Comparison of ENCODE assay signal across 8 cellular contexts in the genomic region with DNA sequence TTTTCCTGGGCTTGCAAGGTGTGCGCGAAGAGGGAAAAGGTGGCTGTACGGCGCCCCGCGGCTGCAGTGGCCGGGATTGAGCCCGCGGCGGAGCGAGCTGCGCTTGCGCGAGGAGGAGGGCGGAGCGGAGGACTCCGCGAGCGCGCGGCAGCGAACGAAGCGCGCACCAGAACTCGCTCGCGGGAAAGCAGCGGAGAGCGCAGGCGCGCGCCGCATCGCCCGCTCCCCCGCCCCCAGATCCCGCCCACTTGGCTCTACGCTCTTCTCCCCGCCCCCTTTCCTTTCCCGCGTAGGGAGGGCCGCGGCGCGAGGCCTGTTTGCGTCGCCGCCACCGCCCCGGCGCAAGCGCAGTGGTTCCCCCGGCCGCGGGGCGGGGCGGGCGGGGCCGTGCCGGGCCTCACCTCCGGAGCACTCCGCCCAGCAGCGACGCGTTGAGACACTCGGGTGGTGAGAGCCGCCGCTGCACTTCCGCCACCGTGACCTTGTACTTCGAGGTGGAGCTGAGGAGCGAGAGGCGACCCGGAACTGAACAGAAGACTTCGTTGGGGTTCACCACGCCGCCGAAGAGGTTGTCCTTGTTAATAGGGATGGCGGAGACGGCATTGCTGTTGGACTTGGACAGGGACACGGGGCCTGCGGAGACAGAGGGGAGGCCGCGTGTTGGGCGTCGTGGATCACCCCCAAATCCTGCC. TPM values are rescaled to one million over a fixed set of nuclear protein-coding genes. Genes with fewer than 3 reads are reported as not detected.
DNase-seq lines count a peak whose midpoint lies in the region; ATAC-seq, FAIRE-seq and TF ChIP-seq lines count a peak whose summit lies in the region.

No MANE protein-coding gene starts in this region.

- TF ChIP-seq CTCF in vagina (IDR thresholded peaks at IDR 0.05), result peak in 1 of 3 experiments; percentile 32

- peak overlapping the region; percentile 93 for H3K4me3 ChIP-seq in adipocyte (ENCODE audit: low read length)
- peak overlapping the region; percentile 48 to 52 for H3K4me3 ChIP-seq in vagina

- H3K4me1 ChIP-seq in adipocyte (ENCODE audit: control insufficient read depth, insufficient read depth, low read length), result peaks cover 8% of the 10 kb centered on the region
- peaks cover 21% of the 10 kb centered on the region for H3K4me1 ChIP-seq in vagina

- peak overlapping the region; percentile 90 for H3K27ac ChIP-seq in vagina

- intact Hi-C loops in left cardiac atrium (cut with DNase I), result no loop called here
- intact Hi-C loops in vagina (cut with DNase I), result no loop called here

- ATAC-seq in HG02678 (IDR thresholded peaks at IDR 0.05; ENCODE audit: unreplicated experiment) (peak; percentile 93), left cardiac atrium (peak; percentile 97 to 98)

- H3K9ac ChIP-seq in adipocyte (ENCODE audit: low read length), result peak overlapping the region; percentile 81

- H3K27me3 ChIP-seq in adipocyte (replicated peaks; ENCODE audit: control insufficient read depth, insufficient read depth, low read length) (peaks cover 56% of the 10 kb centered on the region), vagina (no peaks in the 10 kb centered on the region)

- peak; percentile 100 for FAIRE-seq in GM12891 (lab: Jason Lieb, UNC)

- TF ChIP-seq POLR2A in GM12891 (IDR thresholded peaks at IDR 0.05; ENCODE audit: low read depth, low read length), result peak; percentile 67; the same call in 1 of the 2 replicates
- no peak for TF ChIP-seq POLR2A in vagina (IDR thresholded peaks at IDR 0.05)

- H3K36me3 ChIP-seq in adipocyte (ENCODE audit: control insufficient read depth, insufficient read depth, low read length, severe bottlenecking), result no peaks in the 10 kb centered on the region
- H3K36me3 ChIP-seq in vagina, result no peaks in the 10 kb centered on the region

- no peaks in the 10 kb centered on the region for H3K9me3 ChIP-seq in adipocyte (ENCODE audit: control insufficient read depth, low read length)
- no peaks in the 10 kb centered on the region for H3K9me3 ChIP-seq in vagina

- DNase-seq in GM12891 (ENCODE audit: insufficient read length, low spot score) (peak; percentile 93), NCI-H128 (lab: John Stamatoyannopoulos, UW; ENCODE audit: unreplicated experiment) (peak; percentile 95), SW 1271 (lab: John Stamatoyannopoulos, UW) (peak; percentile 98 to 99), adipocyte (ENCODE audit: low read depth) (peak; percentile 99), left cardiac atrium (peak; percentile 89), putamen (ENCODE audit: low spot score) (peak; percentile 86), vagina (ENCODE audit: extremely low spot score in 2 of 2) (peak; percentile 92 to 96)

TF ChIP-seq in GM12891, 5 proteins besides CTCF, POLR2A, EP300 and RAD21:
- no peak for TF ChIP-seq PAX5 (IDR thresholded peaks at IDR 0.05; ENCODE audit: insufficient read depth, low read length, severe bottlenecking)
- peak; percentile 44 for TF ChIP-seq SPI1 (IDR thresholded peaks at IDR 0.05; ENCODE audit: low read depth, low read length)
- peak; percentile 71 for TF ChIP-seq TAF1 (IDR thresholded peaks at IDR 0.05; ENCODE audit: low read depth, low read length)
- TF ChIP-seq POU2F2 (IDR thresholded peaks at IDR 0.05; ENCODE audit: low read depth, low read length), result no peak
- peak; percentile 73 for TF ChIP-seq POLR2AphosphoS5 (IDR thresholded peaks at IDR 0.05; ENCODE audit: low read depth, low read length)
TF ChIP-seq in GM12891: peak in this region for 3.

RNA-seq across cellular contexts. Expression of a gene that starts 10.6 kb away (rescaled TPM):
- 0.30 TPM for polyA plus RNA-seq in GM12891 (2012; ENCODE audit: low read depth, missing spikeins)
- under 1 TPM; 0.44 to 0.79 TPM for total RNA-seq in left cardiac atrium
- 19.4 TPM for total RNA-seq in vagina

Comparison
In these comparisons a context has a peak if more than half of its experiments do, and no peak if none do; other contexts are left out.
1. Peak in every context shown above with its lines: DNase-seq, ATAC-seq, H3K4me3 ChIP-seq and H3K27ac ChIP-seq.
2. RNA of a gene that starts 10.6 kb away (total RNA-seq): 19.4 TPM in vagina (single experiment); 0.44 to 0.79 TPM in left cardiac atrium; every median in the first group is over 10 times any median in the second.